In genomic region chr3:155656466-155656865, GRCh38 we compare ENCODE assay signal across 18 cellular contexts.
DNase-seq lines count a peak whose midpoint lies in the region; ATAC-seq, FAIRE-seq and TF ChIP-seq lines count a peak whose summit lies in the region.
"Had no signal": no experiment of that assay in that cellular context is flagged by ENCODE, and none has a peak within 500 bp of the region (broad histone marks: within the 10 kb centered on the region; RNA-seq: fewer than 3 reads in every experiment).

No MANE protein-coding gene starts in this region.

- FAIRE-seq in A549 (lab: Jason Lieb, UNC), result peak; percentile 23
- FAIRE-seq in astrocyte (lab: Jason Lieb, UNC), result no peak
- FAIRE-seq in GM19239 (lab: Jason Lieb, UNC), result no peak
- FAIRE-seq: GM12892, H54 had no signal

- H3K4me3 ChIP-seq in A549 (no peak overlapping the region), GM23248 (no peak overlapping the region), astrocyte (ENCODE audit: insufficient read depth, low read depth, low read length) (no peak overlapping the region), left lung (no peak overlapping the region), left ventricle myocardium inferior (no peak overlapping the region)

- no peaks in the 10 kb centered on the region for H3K36me3 Mint-ChIP-seq in astrocyte (ENCODE audit: low read depth, unreplicated experiment)
- H3K36me3 Mint-ChIP-seq: CD4-positive, alpha-beta memory T cell had no signal

- 34% methylated on average over 1 of the region's 1 CpG for WGBS in A549 (ENCODE audit: missing lambda C conversion rate)
- WGBS in GM23248 (ENCODE audit: low coverage in 1 of 2, low lambda C conversion rate in 2 of 2, missing lambda C conversion rate in 2 of 2), 2 experiments, result 82 to 84% methylated on average over 1 of the region's 1 CpG

- ATAC-seq in A549 (peak in 1 of 2 experiments; percentile 33; a peak in 1 of 6 replicates), left lung (peak; percentile 25)

- H3K4me1 Mint-ChIP-seq in astrocyte (ENCODE audit: low read depth, unreplicated experiment), result no peaks in the 10 kb centered on the region
- H3K4me1 Mint-ChIP-seq: CD4-positive, alpha-beta memory T cell had no signal

- H3F3A ChIP-seq in GM23248 (ENCODE audit: insufficient read depth), result no peaks in the 10 kb centered on the region

- H2AFZ ChIP-seq in GM23248, result no peak overlapping the region
- H2AFZ ChIP-seq in astrocyte (ENCODE audit: low read depth, low read length), result no peak overlapping the region

- no peaks in the 10 kb centered on the region for H3K9me2 ChIP-seq in GM23248 (ENCODE audit: insufficient read depth)

- no peak for TF ChIP-seq POLR2A in A549 (IDR thresholded peaks at IDR 0.05; ENCODE audit: low read length)

- intact Hi-C loops in left lung (cut with DNase I) (no loop called here), left ventricle myocardium inferior (cut with micrococcal nuclease) (no loop called here)

- H3K9me3 Mint-ChIP-seq in astrocyte (ENCODE audit: unreplicated experiment), result no peaks in the 10 kb centered on the region
- H3K9me3 Mint-ChIP-seq: CD4-positive, alpha-beta memory T cell had no signal

- peaks cover 21% of the 10 kb centered on the region for H3K4me1 ChIP-seq in A549
- no peaks in the 10 kb centered on the region for H3K4me1 ChIP-seq in GM23248 (ENCODE audit: insufficient read depth)
- H3K4me1 ChIP-seq in astrocyte (ENCODE audit: insufficient read depth, low read length), result no peaks in the 10 kb centered on the region
- H3K4me1 ChIP-seq in left lung, result peaks cover 3 to 5% of the 10 kb centered on the region in 2 donors
- no peaks in the 10 kb centered on the region for H3K4me1 ChIP-seq in left ventricle myocardium inferior

- DNase-seq in A549 (ENCODE audit: low read depth in 1 of 2, low spot score in 1 of 2) (peak in 1 of 2 experiments; percentile 29), GM23248 (peak; percentile 13), astrocyte (ENCODE audit: low read depth) (peak; percentile 20), left lung (no peak), GM19239 (ENCODE audit: insufficient read length, low spot score) (no peak), HT-29 (ENCODE audit: low spot score) (no peak), GM19238 (ENCODE audit: insufficient read length, low spot score) (no peak), left ventricle myocardium inferior (no peak)
- DNase-seq: 8988T; C1 segment of cervical spinal cord; CD4-positive, alpha-beta memory T cell; COR-L47; DMS153; DND-41; GOT3; HCEC 1CT had no signal

- no peak for TF ChIP-seq RAD21 in A549 (conservative IDR thresholded peaks at IDR 0.05 in 1 of 2, IDR thresholded peaks at IDR 0.05 in 1 of 2)

- H3K9ac ChIP-seq in GM23248 (no peak overlapping the region), astrocyte (ENCODE audit: low read length) (no peak overlapping the region)

- H3K4me3 Mint-ChIP-seq in astrocyte (ENCODE audit: unreplicated experiment), result no peak overlapping the region
- H3K4me3 Mint-ChIP-seq: CD4-positive, alpha-beta memory T cell had no signal

- H3K79me2 ChIP-seq in GM23248 (ENCODE audit: insufficient read depth), result no peaks in the 10 kb centered on the region
- no peaks in the 10 kb centered on the region for H3K79me2 ChIP-seq in astrocyte (ENCODE audit: insufficient read depth, low read length)

- H3K36me3 ChIP-seq in GM23248 (ENCODE audit: low read depth) (no peaks in the 10 kb centered on the region), astrocyte (ENCODE audit: insufficient read depth, low read length) (no peaks in the 10 kb centered on the region), left lung (no peaks in the 10 kb centered on the region), left ventricle myocardium inferior (no peaks in the 10 kb centered on the region)

- POLR2A ChIA-PET in A549 (lab: Yijun Ruan, JAX), result no interaction called here

- no peak for TF ChIP-seq EP300 in A549 (IDR thresholded peaks at IDR 0.05)

- no peaks in the 10 kb centered on the region for H3K27me3 ChIP-seq in GM23248 (replicated peaks; ENCODE audit: insufficient read depth)
- H3K27me3 ChIP-seq in astrocyte (ENCODE audit: insufficient read depth, low read length), result no peaks in the 10 kb centered on the region
- no peaks in the 10 kb centered on the region for H3K27me3 ChIP-seq in left lung
- H3K27me3 ChIP-seq in left ventricle myocardium inferior (ENCODE audit: low read depth), result no peaks in the 10 kb centered on the region

- no peaks in the 10 kb centered on the region for H3K27me3 Mint-ChIP-seq in astrocyte (ENCODE audit: low read depth, unreplicated experiment)

- no peaks in the 10 kb centered on the region for H4K20me1 ChIP-seq in GM23248 (ENCODE audit: insufficient read depth)
- no peaks in the 10 kb centered on the region for H4K20me1 ChIP-seq in astrocyte (ENCODE audit: insufficient read depth, low read length)

- CTCF ChIA-PET in A549 (lab: Yijun Ruan, JAX), result interaction anchor here (0.7 kb wide), 1 partner anchor 1966 kb away, joined by 3 read pairs; no protein-coding TSS in a partner anchor

- H3K27ac ChIP-seq in A549, result no peak overlapping the region
- H3K27ac ChIP-seq in GM23248, result no peak overlapping the region
- no peak overlapping the region for H3K27ac ChIP-seq in astrocyte (ENCODE audit: low read depth, low read length)
- H3K27ac ChIP-seq in left lung, result no peak overlapping the region
- no peak overlapping the region for H3K27ac ChIP-seq in left ventricle myocardium inferior (replicated peaks)

- in situ Hi-C loops in GM23248 (cut with MboI), result no loop called here

- H3K4me2 ChIP-seq in A549, result no peak overlapping the region
- no peak overlapping the region for H3K4me2 ChIP-seq in GM23248 (ENCODE audit: unreplicated experiment)
- H3K4me2 ChIP-seq in astrocyte (ENCODE audit: low read length), result no peak overlapping the region

- H3K9me3 ChIP-seq in A549 (no peaks in the 10 kb centered on the region), GM23248 (ENCODE audit: low read depth) (no peaks in the 10 kb centered on the region), astrocyte (ENCODE audit: insufficient read depth, low read depth, low read length) (no peaks in the 10 kb centered on the region), left lung (no peaks in the 10 kb centered on the region), left ventricle myocardium inferior (replicated peaks) (no peaks in the 10 kb centered on the region)

- no peak overlapping the region for H3K27ac Mint-ChIP-seq in astrocyte (ENCODE audit: unreplicated experiment)
- H3K27ac Mint-ChIP-seq: CD4-positive, alpha-beta memory T cell had no signal

- TF ChIP-seq CTCF in A549 (IDR thresholded peaks at IDR 0.05) (no peak), astrocyte (IDR thresholded peaks at IDR 0.05; ENCODE audit: insufficient read depth, low read depth, low read length) (no peak), left lung (IDR thresholded peaks at IDR 0.05) (no peak), left ventricle myocardium inferior (IDR thresholded peaks at IDR 0.05; ENCODE audit: borderline replicate concordance) (no peak)

TF ChIP-seq in A549, 52 proteins besides CTCF, POLR2A, EP300 and RAD21:
- TF ChIP-seq MAZ (IDR thresholded peaks at IDR 0.05; ENCODE audit: borderline replicate concordance, low read depth, low read length) (no peak), ZNF302 (CRISPR knock-in tag; IDR thresholded peaks at IDR 0.05) (no peak), HOXB5 (CRISPR knock-in tag; IDR thresholded peaks at IDR 0.05) (no peak), ZSCAN20 (CRISPR knock-in tag; IDR thresholded peaks at IDR 0.05) (no peak), REST (IDR thresholded peaks at IDR 0.05) (no peak), ESRRA (IDR thresholded peaks at IDR 0.05; ENCODE audit: borderline replicate concordance, low read length) (no peak), USF2 (IDR thresholded peaks at IDR 0.05) (no peak), FOSB (CRISPR knock-in tag; IDR thresholded peaks at IDR 0.05) (no peak), RCOR1 (IDR thresholded peaks at IDR 0.05; ENCODE audit: low read depth, low read length) (no peak)
TF ChIP-seq in A549: peak in this region for 0.

Comparison
In these comparisons a context has a peak if more than half of its experiments do, and no peak if none do; other contexts are left out.
1. DNase-seq: peak in GM23248 (single experiment) and astrocyte (single experiment); none in left lung (0 of 2), GM19239 (single experiment), HT-29 (single experiment), GM19238 (single experiment) and left ventricle myocardium inferior (single experiment).